25 cellular contexts compared by ENCODE assay signal in the genomic region with DNA sequence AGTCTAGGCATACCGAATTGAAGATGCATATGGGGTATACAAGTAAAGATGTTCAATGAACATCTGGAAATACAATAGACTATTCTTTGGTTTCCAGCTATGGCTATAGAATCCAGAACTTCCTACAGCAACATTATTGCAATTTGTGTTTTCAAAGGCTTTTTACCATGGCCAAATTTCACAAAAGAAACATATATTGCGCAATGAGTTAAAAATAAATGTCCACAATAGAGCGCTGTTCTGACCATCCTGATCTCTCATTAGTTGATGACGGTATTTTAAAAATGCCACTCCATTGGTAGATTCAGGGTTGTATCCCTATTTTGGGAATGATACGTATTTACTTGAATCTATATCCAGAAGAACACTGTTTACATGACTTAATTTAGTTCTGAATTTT.
"Had no signal": no experiment of that assay in that cellular context is flagged by ENCODE, and none has a peak within 500 bp of the region (broad histone marks: within the 10 kb centered on the region; RNA-seq: fewer than 3 reads in every experiment).

No MANE protein-coding gene starts in this region.

- H3K27ac ChIP-seq: coronary artery, dorsolateral prefrontal cortex, esophagus muscularis mucosa, foreskin keratinocyte, gastroesophageal sphincter, heart left ventricle, hepatocyte, lower lobe of right lung had no signal

- H3K79me2 ChIP-seq: hepatocyte had no signal

- DNase-seq: dermis blood vessel endothelial cell; dorsolateral prefrontal cortex; effector CD4-positive, alpha-beta T cell; effector memory CD4-positive, alpha-beta T cell; foreskin keratinocyte; heart left ventricle; hypothalamus; immature natural killer cell; islet precursor cell; kidney; kidney glomerular epithelial cell; left colon; left ventricle myocardium superior; lower lobe of right lung; mesenchymal stem cell; mucosa of descending colon; naive B cell had no signal

- H3K9me3 ChIP-seq: esophagus muscularis mucosa, gastroesophageal sphincter, heart left ventricle, lower lobe of right lung, mucosa of descending colon had no signal

- H3K36me3 ChIP-seq: esophagus muscularis mucosa, gastroesophageal sphincter, heart left ventricle, lower lobe of right lung had no signal

- H3K4me1 ChIP-seq: esophagus muscularis mucosa, foreskin keratinocyte, gastroesophageal sphincter, heart left ventricle, lower lobe of right lung had no signal

- FAIRE-seq: colon, endothelial cell of umbilical vein, frontal cortex, kidney had no signal

- ATAC-seq: foreskin keratinocyte, gastroesophageal sphincter, heart left ventricle, left colon, left lobe of liver, left ventricle myocardium superior, lower lobe of right lung, mucosa of descending colon had no signal

- H3K4me2 ChIP-seq: hepatocyte had no signal

- H2AFZ ChIP-seq: hepatocyte had no signal

- H3K4me3 ChIP-seq: coronary artery, dorsolateral prefrontal cortex, esophagus muscularis mucosa, gastroesophageal sphincter, heart left ventricle, hepatocyte, lower lobe of right lung, mucosa of descending colon had no signal

- H3K27me3 ChIP-seq: esophagus muscularis mucosa, foreskin keratinocyte, gastroesophageal sphincter, heart left ventricle, hepatocyte had no signal
